ENCODE assay signal across 4 cellular contexts in genomic region chr9:120564589-120564988, GRCh38.
"Had no signal": no experiment of that assay in that cellular context is flagged by ENCODE, and none has a peak within 500 bp of the region (broad histone marks: within the 10 kb centered on the region; RNA-seq: fewer than 3 reads in every experiment).

No MANE protein-coding gene starts in this region.

- DNase-seq: H9, HCEC 1CT, KG1 had no signal

- H3K27ac ChIP-seq: HL-60 had no signal
